ENCODE assay signal across 8 cellular contexts in the genomic region with DNA sequence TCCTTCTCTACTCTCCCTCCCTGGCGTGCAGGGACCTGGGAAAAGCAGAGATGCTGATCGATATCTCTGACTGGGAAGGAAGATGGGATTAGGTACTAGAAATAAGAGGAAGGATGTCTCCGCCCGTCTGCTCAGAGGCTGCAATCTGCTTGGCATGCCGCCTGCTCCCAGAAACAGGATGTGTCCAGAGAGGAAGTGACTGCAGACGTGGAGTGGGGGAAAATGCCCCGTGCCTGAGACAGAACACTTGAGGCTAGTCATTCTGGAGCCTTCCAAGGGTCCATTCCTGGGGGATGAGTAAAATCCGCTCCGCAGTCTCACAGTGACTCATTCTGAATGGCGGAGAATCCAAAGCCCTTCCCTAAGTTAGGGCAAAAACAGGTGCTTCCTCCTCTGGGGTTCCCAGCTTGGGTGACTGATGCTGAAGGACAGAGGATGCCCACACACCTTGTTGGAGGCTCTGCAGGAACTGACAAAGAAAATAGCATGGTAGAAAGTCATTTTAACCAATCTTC. TPM values are rescaled to one million over a fixed set of nuclear protein-coding genes. Genes with fewer than 3 reads are reported as not detected.
DNase-seq lines count a peak whose midpoint lies in the region; ATAC-seq, FAIRE-seq and TF ChIP-seq lines count a peak whose summit lies in the region.

No MANE protein-coding gene starts in this region.

- H3K27me3 ChIP-seq in bronchial epithelial cell (ENCODE audit: control insufficient read depth, insufficient read depth, low read length) (no peaks in the 10 kb centered on the region), tibial artery (no peaks in the 10 kb centered on the region)

- peaks cover 0 to 27% (median 13%) of the 10 kb centered on the region in 4 donors for H3K4me1 ChIP-seq in tibial artery

- no peak for TF ChIP-seq CTCF in bronchial epithelial cell (IDR thresholded peaks at IDR 0.05; ENCODE audit: insufficient read depth, low read length, severe bottlenecking)
- no peak for TF ChIP-seq CTCF in tibial artery (IDR thresholded peaks at IDR 0.05)

- ATAC-seq in left colon (peak; percentile 67), GM19397 (IDR thresholded peaks at IDR 0.05; ENCODE audit: unreplicated experiment) (no peak), GM21390 (IDR thresholded peaks at IDR 0.05; ENCODE audit: unreplicated experiment) (no peak), GM19467 (IDR thresholded peaks at IDR 0.05; ENCODE audit: unreplicated experiment) (no peak)

- FAIRE-seq in bronchial epithelial cell (lab: Jason Lieb, UNC): no peak

- peak; percentile 94 for DNase-seq in COLO829 (ENCODE audit: low spot score)
- DNase-seq in NCI-H2029 (lab: John Stamatoyannopoulos, UW): peak; percentile 89
- peak; percentile 100 for DNase-seq in bronchial epithelial cell (ENCODE audit: low read depth)
- DNase-seq in left colon: peak; percentile 90 to 91
- peak; percentile 93 to 95 for DNase-seq in tibial artery

- H3K36me3 ChIP-seq in bronchial epithelial cell (ENCODE audit: control insufficient read depth, insufficient read depth, low read length) (no peaks in the 10 kb centered on the region), tibial artery (no peaks in the 10 kb centered on the region)

- intact Hi-C loops in left colon (cut with DNase I, micrococcal nuclease): no loop called here
- intact Hi-C loops in tibial artery (cut with DNase I; ENCODE audit: low total_unique reads): no loop called here

- peak overlapping the region; percentile 3 to 41 for H3K27ac ChIP-seq in tibial artery

- no peak overlapping the region for H3K4me3 ChIP-seq in bronchial epithelial cell (ENCODE audit: low read depth, low read length)
- no peak overlapping the region for H3K4me3 ChIP-seq in tibial artery

- H3K9me3 ChIP-seq in tibial artery: no peaks in the 10 kb centered on the region

RNA-seq across cellular contexts. Expression of a gene that starts 45.0 kb away (rescaled TPM):
- total RNA-seq in bronchial epithelial cell: 40.6 and 52.4 TPM in 2 replicates
- 10 to 100 TPM; 14.1 to 20.0 TPM for total RNA-seq in left colon
